8 cellular contexts compared by ENCODE assay signal in the genomic region with DNA sequence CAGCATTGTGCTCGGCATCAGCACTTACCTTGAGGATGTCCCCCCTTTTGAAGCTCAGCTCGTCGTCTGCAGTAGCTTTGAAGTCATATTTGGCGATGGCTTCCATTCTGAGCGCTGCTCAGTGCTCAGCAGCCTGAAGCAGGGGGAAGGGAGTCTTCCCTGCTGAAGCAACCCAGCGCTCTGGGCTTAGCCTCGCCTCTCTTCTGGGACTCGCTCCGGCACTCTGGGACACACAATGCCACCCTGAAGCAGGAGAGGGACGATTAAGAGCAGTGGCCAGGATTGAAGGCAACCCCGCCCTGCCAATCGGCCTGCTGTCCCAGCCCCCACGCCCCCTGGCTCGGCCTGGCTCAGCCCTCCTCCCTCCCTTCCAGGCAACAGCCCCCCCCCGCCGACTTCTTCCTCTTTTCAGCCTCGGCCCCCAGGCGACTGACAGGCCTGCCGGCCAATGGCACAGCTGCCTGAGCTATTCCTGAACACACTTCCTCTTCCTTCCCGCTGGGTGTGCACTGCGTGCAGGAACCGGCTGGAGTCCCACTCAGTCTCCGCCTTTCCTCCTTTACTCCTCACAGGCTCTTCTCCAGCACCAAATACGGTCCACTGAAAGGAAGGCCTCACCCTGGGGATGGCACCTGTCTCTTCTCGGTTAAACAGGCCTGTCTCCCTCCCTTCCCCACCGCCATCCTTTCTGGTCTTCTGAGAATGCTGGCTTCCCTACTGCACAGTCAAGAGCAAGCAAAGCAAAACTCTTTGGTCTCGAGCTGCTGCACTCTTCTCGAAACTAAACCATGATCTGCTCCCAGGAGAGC. TPM values are rescaled to one million over a fixed set of nuclear protein-coding genes. Genes with fewer than 3 reads are reported as not detected.
DNase-seq lines count a peak whose midpoint lies in the region; ATAC-seq and TF ChIP-seq lines count a peak whose summit lies in the region.

No MANE protein-coding gene starts in this region.

- H3K27ac Mint-ChIP-seq in activated T-cell treated with anti-CD3 and anti-CD28 coated beads, Interleukin-2, amount 50 U/mL, for 24 hours = peak overlapping the region; percentile 92

- no peaks in the 10 kb centered on the region for H3K9me2 ChIP-seq in PC-3 (replicated peaks; ENCODE audit: low read length)

- no peaks in the 10 kb centered on the region; the same call in 1 of the 2 replicates for H4K20me1 ChIP-seq in PC-3 (ENCODE audit: low read length)

- TF ChIP-seq CTCF in PC-3 (conservative IDR thresholded peaks at IDR 0.05; ENCODE audit: low read depth, low read length) = no peak

- CTCF ChIA-PET in PC-3 (lab: Charles Lee) = interaction anchor here (0.5 to 3.5 kb wide), 6 partner anchors 12 to 538 kb away, joined by 3 to 18 read pairs (median 6); partner anchors contain the start of genes MIF4GD and SLC25A19

- H3K4me3 Mint-ChIP-seq in activated T-cell treated with anti-CD3 and anti-CD28 coated beads, Interleukin-2, amount 50 U/mL, for 24 hours = peak overlapping the region; percentile 87

- peak; percentile 62 for ATAC-seq in GM21515 (IDR thresholded peaks at IDR 0.05; ENCODE audit: unreplicated experiment)
- ATAC-seq in PC-3 = peak; percentile 98
- peak; percentile 98 for ATAC-seq in esophagus mucosa

- 0 out of 2 replicates have a peak, but pooled peaks have one; percentile 8 for TF ChIP-seq EP300 in Ishikawa (IDR thresholded peaks at IDR 0.05; ENCODE audit: borderline replicate concordance)

- H3K27ac ChIP-seq in PC-3 (ENCODE audit: low read length) = peak overlapping the region; percentile 57

- H3K4me3 ChIP-seq in PC-3 (ENCODE audit: low read length) (peak overlapping the region; percentile 81), mucosa of stomach (ENCODE audit: low read length) (peak overlapping the region; percentile 70)

- H3K4me2 ChIP-seq in PC-3 (ENCODE audit: low read length) = peak overlapping the region; percentile 97

- DNase-seq in COLO829 (ENCODE audit: low spot score) (peak; percentile 78), PC-3 (peak; percentile 99)
- DNase-seq in activated T-cell treated with anti-CD3 and anti-CD28 coated beads, Interleukin-2, amount 50 U/mL, for 24 hours = peak; percentile 88
- peak; percentile 46 to 70 for DNase-seq in stimulated activated CD8-positive, alpha-beta memory T cell treated with anti-CD3 and anti-CD28 coated beads, Interleukin-4, amount 100 ng/mL, for 4 hours (ENCODE audit: low read depth in 2 of 2, low spot score in 1 of 2)

- no peaks in the 10 kb centered on the region for H3K9me3 ChIP-seq in PC-3 (ENCODE audit: low read length)
- H3K9me3 ChIP-seq in mucosa of stomach (ENCODE audit: control insufficient read depth, low read length) = no peaks in the 10 kb centered on the region

- H3K4me1 Mint-ChIP-seq in activated T-cell treated with anti-CD3 and anti-CD28 coated beads, Interleukin-2, amount 50 U/mL, for 24 hours (ENCODE audit: low read depth) = peaks cover 81% of the 10 kb centered on the region

- H3F3A ChIP-seq in PC-3 (ENCODE audit: low read length, unreplicated experiment) = no peaks in the 10 kb centered on the region

- H3K4me1 ChIP-seq in PC-3 (ENCODE audit: insufficient read depth, low read length) (peaks cover 30% of the 10 kb centered on the region), mucosa of stomach (ENCODE audit: control insufficient read depth, insufficient read depth, low read length) (peaks cover 35% of the 10 kb centered on the region)

- POLR2A ChIA-PET in PC-3 (lab: Charles Lee; ENCODE audit: unreplicated experiment) = interaction anchor here (0.5 to 1.4 kb wide), 11 partner anchors 12 to 173 kb away, joined by 3 to 28 read pairs (median 4); partner anchors contain the start of genes GRB2, MIF4GD and SLC25A19

- H3K27me3 Mint-ChIP-seq in activated T-cell treated with anti-CD3 and anti-CD28 coated beads, Interleukin-2, amount 50 U/mL, for 24 hours = no peaks in the 10 kb centered on the region

- no peaks in the 10 kb centered on the region for H3K9me3 Mint-ChIP-seq in activated T-cell treated with anti-CD3 and anti-CD28 coated beads, Interleukin-2, amount 50 U/mL, for 24 hours

- H3K9ac ChIP-seq in PC-3 (ENCODE audit: low read length) = peak overlapping the region; percentile 81
- H3K9ac ChIP-seq in mucosa of stomach (ENCODE audit: low read length) = peak overlapping the region; percentile 79

- BruUV-seq in PC-3 (replicated peaks; lab: Mats Ljungman, UMichigan) = no TSS peak

- intact Hi-C loops in PC-3 (cut with micrococcal nuclease) = loop anchor here (1.0 to 2.0 kb wide), 4 partner anchors 11 to 71 kb away; no protein-coding TSS in a partner anchor

- H3K36me3 ChIP-seq in PC-3 (ENCODE audit: low read depth, low read length) = peaks cover 17% of the 10 kb centered on the region
- no peaks in the 10 kb centered on the region for H3K36me3 ChIP-seq in mucosa of stomach (ENCODE audit: control insufficient read depth, insufficient read depth, low read length)

- no peak for TF ChIP-seq RAD21 in Ishikawa (IDR thresholded peaks at IDR 0.05; ENCODE audit: low read depth)

- H3K27me3 ChIP-seq in PC-3 (ENCODE audit: low read length) (no peaks in the 10 kb centered on the region), mucosa of stomach (ENCODE audit: control insufficient read depth, insufficient read depth, low read length) (no peaks in the 10 kb centered on the region)

- peaks cover 55% of the 10 kb centered on the region for H3K36me3 Mint-ChIP-seq in activated T-cell treated with anti-CD3 and anti-CD28 coated beads, Interleukin-2, amount 50 U/mL, for 24 hours (ENCODE audit: low read depth)

- peak overlapping the region; percentile 69 for H2AFZ ChIP-seq in PC-3 (ENCODE audit: low read length)

- peaks cover 94% of the 10 kb centered on the region for H3K79me2 ChIP-seq in PC-3 (ENCODE audit: low read length)

TF ChIP-seq in Ishikawa, 13 proteins besides CTCF, POLR2A, EP300 and RAD21:
- TF ChIP-seq NFIC (IDR thresholded peaks at IDR 0.05) (peak; percentile 27; the same call in 1 of the 2 replicates), ZBTB7A (IDR thresholded peaks at IDR 0.05; ENCODE audit: low read depth) (peak; percentile 77), TCF12 (IDR thresholded peaks at IDR 0.05; ENCODE audit: low read depth) (no peak; the same call in 1 of the 2 replicates), CREB1 (IDR thresholded peaks at IDR 0.05; ENCODE audit: low read depth) (no peak), EGR1 (IDR thresholded peaks at IDR 0.05) (no peak), CEBPB (IDR thresholded peaks at IDR 0.05) (peak; percentile 27; the same call in 1 of the 2 replicates), TAF1 (IDR thresholded peaks at IDR 0.05; ENCODE audit: low read depth) (peak; percentile 82), TEAD4 (IDR thresholded peaks at IDR 0.05) (no peak), FOXM1 (IDR thresholded peaks at IDR 0.05; ENCODE audit: borderline replicate concordance, low read depth) (peak; percentile 16; the same call in 1 of the 2 replicates), YY1 (IDR thresholded peaks at IDR 0.05; ENCODE audit: low read depth) (peak; percentile 36; the same call in 1 of the 2 replicates)
- TF ChIP-seq, protein P1, sequence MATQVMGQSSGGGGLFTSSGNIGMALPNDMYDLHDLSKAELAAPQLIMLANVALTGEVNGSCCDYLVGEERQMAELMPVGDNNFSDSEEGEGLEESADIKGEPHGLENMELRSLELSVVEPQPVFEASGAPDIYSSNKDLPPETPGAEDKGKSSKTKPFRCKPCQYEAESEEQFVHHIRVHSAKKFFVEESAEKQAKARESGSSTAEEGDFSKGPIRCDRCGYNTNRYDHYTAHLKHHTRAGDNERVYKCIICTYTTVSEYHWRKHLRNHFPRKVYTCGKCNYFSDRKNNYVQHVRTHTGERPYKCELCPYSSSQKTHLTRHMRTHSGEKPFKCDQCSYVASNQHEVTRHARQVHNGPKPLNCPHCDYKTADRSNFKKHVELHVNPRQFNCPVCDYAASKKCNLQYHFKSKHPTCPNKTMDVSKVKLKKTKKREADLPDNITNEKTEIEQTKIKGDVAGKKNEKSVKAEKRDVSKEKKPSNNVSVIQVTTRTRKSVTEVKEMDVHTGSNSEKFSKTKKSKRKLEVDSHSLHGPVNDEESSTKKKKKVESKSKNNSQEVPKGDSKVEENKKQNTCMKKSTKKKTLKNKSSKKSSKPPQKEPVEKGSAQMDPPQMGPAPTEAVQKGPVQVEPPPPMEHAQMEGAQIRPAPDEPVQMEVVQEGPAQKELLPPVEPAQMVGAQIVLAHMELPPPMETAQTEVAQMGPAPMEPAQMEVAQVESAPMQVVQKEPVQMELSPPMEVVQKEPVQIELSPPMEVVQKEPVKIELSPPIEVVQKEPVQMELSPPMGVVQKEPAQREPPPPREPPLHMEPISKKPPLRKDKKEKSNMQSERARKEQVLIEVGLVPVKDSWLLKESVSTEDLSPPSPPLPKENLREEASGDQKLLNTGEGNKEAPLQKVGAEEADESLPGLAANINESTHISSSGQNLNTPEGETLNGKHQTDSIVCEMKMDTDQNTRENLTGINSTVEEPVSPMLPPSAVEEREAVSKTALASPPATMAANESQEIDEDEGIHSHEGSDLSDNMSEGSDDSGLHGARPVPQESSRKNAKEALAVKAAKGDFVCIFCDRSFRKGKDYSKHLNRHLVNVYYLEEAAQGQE (IDR thresholded peaks at IDR 0.05; ENCODE audit: low read depth) = no peak
- TF ChIP-seq, protein P2, sequence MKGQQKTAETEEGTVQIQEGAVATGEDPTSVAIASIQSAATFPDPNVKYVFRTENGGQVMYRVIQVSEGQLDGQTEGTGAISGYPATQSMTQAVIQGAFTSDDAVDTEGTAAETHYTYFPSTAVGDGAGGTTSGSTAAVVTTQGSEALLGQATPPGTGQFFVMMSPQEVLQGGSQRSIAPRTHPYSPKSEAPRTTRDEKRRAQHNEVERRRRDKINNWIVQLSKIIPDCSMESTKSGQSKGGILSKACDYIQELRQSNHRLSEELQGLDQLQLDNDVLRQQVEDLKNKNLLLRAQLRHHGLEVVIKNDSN (IDR thresholded peaks at IDR 0.05) = peak; percentile 55; the same call in 1 of the 2 replicates
- TF ChIP-seq, protein P3, sequence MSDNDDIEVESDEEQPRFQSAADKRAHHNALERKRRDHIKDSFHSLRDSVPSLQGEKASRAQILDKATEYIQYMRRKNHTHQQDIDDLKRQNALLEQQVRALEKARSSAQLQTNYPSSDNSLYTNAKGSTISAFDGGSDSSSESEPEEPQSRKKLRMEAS (IDR thresholded peaks at IDR 0.05) = peak; percentile 77
TF ChIP-seq in Ishikawa: peak in this region for 8.

RNA-seq across cellular contexts. Expression of gene GRB2, which starts 11.8 kb away (rescaled TPM):
- total RNA-seq in PC-3 (2014; rRNA removed) (224 and 282 TPM in 2 replicates), esophagus mucosa (64.4 TPM)

Comparison
In these comparisons a context has a peak if more than half of its experiments do, and no peak if none do; other contexts are left out.
1. Peak in every context shown above with its lines: DNase-seq, ATAC-seq, H3K4me3 ChIP-seq and H3K27ac ChIP-seq.